In genomic region chr9:116812231-116813028, GRCh38 we compare ENCODE assay signal across 15 cellular contexts.
"Had no signal": no experiment of that assay in that cellular context is flagged by ENCODE, and none has a peak within 500 bp of the region (broad histone marks: within the 10 kb centered on the region; RNA-seq: fewer than 3 reads in every experiment).

No MANE protein-coding gene starts in this region.

- H3K4me3 Mint-ChIP-seq: activated CD4-positive, alpha-beta T cell treated with anti-CD3 and anti-CD28 coated beads, Interleukin-2, amount 10 ng/mL, durations not matched to agents 7 days and 5 days; activated naive CD4-positive, alpha-beta T cell treated with anti-CD3 and anti-CD28 coated beads, Interleukin-2, amount 50 U/mL, for 24 hours; neural progenitor cell; WTC11 had no signal

- H3K36me3 Mint-ChIP-seq: activated naive CD4-positive, alpha-beta T cell treated with anti-CD3 and anti-CD28 coated beads, Interleukin-2, amount 50 U/mL, for 24 hours; neural progenitor cell; WTC11 had no signal

- H3K9ac ChIP-seq: neural progenitor cell had no signal

- H3K27me3 Mint-ChIP-seq: activated CD4-positive, alpha-beta T cell treated with anti-CD3 and anti-CD28 coated beads, Interleukin-2, amount 10 ng/mL, durations not matched to agents 7 days and 5 days had no signal

- H3K4me3 ChIP-seq: colonic mucosa, heart right ventricle, left ventricle myocardium inferior, neural progenitor cell, pancreas, tibial artery, vagina had no signal

- H3K36me3 ChIP-seq: colonic mucosa, heart right ventricle, left ventricle myocardium inferior, neural progenitor cell, pancreas, tibial artery, vagina had no signal

- H3K4me1 Mint-ChIP-seq: activated CD4-positive, alpha-beta T cell treated with anti-CD3 and anti-CD28 coated beads, Interleukin-2, amount 10 ng/mL, durations not matched to agents 7 days and 5 days; activated naive CD4-positive, alpha-beta T cell treated with anti-CD3 and anti-CD28 coated beads, Interleukin-2, amount 50 U/mL, for 24 hours had no signal

- H3K27ac Mint-ChIP-seq: activated CD4-positive, alpha-beta T cell treated with anti-CD3 and anti-CD28 coated beads, Interleukin-2, amount 10 ng/mL, durations not matched to agents 7 days and 5 days; activated naive CD4-positive, alpha-beta T cell treated with anti-CD3 and anti-CD28 coated beads, Interleukin-2, amount 50 U/mL, for 24 hours; neural progenitor cell; WTC11 had no signal

- H3K27me3 ChIP-seq: colonic mucosa, neural progenitor cell, pancreas, tibial artery, vagina had no signal

- DNase-seq: activated CD4-positive, alpha-beta T cell treated with anti-CD3 and anti-CD28 coated beads, Interleukin-2, amount 10 ng/mL, durations not matched to agents 7 days and 5 days; activated effector memory CD4-positive, alpha-beta T cell treated with Interleukin-2 at 50 U/mL for 16 hours; amygdala; colonic mucosa; heart right ventricle; islet precursor cell; left ventricle myocardium inferior; pancreas; small intestine; T-helper 1 cell; tibial artery had no signal

- H3K9me3 Mint-ChIP-seq: activated CD4-positive, alpha-beta T cell treated with anti-CD3 and anti-CD28 coated beads, Interleukin-2, amount 10 ng/mL, durations not matched to agents 7 days and 5 days; neural progenitor cell; WTC11 had no signal

- H2AFZ ChIP-seq: neural progenitor cell had no signal

- H3K27ac ChIP-seq: colonic mucosa, heart right ventricle, left ventricle myocardium inferior, neural progenitor cell, pancreas, tibial artery, vagina had no signal

- H3K4me2 ChIP-seq: neural progenitor cell had no signal

- H3K9me3 ChIP-seq: colonic mucosa, heart right ventricle, left ventricle myocardium inferior, pancreas, tibial artery, vagina had no signal

- ATAC-seq: heart right ventricle, pancreas, WTC11 had no signal

- H3K4me1 ChIP-seq: colonic mucosa, heart right ventricle, left ventricle myocardium inferior, pancreas, tibial artery, vagina had no signal
